In the genomic region with DNA sequence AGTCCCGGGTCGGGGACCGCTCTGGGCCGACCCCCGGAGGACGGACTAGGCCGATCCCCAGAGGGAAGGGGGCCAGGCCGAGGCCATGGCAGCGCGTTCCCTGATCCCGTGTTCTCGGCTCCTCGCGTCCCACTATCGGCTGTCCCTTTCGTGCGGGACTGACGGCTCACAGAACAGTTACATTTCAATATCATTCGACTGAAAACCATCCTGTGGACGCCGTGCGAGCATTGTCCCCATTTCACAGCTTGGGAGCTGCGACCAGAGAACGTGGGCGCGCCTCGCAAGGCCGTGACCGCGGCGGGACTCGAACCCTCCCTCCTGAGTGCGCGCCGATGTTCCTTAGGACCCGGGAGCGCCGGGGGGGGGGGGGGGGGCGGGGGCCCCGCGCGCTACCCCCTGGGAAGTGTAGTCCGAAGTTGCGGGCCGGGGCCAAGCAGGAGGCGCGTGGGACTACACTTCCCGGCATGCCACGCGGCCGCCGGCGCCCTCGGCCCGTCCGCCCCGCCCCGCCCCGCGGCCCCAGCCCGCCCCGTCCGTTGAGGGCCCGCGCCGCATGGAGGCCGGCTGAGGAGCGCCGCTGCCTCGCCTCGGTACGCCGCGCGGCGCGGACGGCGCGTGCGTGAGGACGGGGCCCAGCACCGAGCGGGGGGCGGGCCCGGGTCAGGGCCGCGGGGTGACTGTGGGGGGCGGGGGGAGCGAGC, we compare ENCODE assay signal across 8 cellular contexts. TPM values are rescaled to one million over a fixed set of nuclear protein-coding genes. Genes with fewer than 3 reads are reported as not detected.
A peak's percentile ranks its signal among the peaks of the same experiment; 100 is the strongest.
DNase-seq lines count a peak whose midpoint lies in the region; ATAC-seq, FAIRE-seq and TF ChIP-seq lines count a peak whose summit lies in the region.

A gene with protein sequence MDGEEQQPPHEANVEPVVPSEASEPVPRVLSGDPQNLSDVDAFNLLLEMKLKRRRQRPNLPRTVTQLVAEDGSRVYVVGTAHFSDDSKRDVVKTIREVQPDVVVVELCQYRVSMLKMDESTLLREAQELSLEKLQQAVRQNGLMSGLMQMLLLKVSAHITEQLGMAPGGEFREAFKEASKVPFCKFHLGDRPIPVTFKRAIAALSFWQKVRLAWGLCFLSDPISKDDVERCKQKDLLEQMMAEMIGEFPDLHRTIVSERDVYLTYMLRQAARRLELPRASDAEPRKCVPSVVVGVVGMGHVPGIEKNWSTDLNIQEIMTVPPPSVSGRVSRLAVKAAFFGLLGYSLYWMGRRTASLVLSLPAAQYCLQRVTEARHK (plus strand): TSS at position 530 of the 704 bp plus-strand sequence. CDS start 7,148 bp downstream, outside the sequence.

- peak; percentile 95 for DNase-seq in GM12892 (ENCODE audit: insufficient read length)
- DNase-seq in OCI-LY7 (ENCODE audit: low spot score): peak; percentile 95
- DNase-seq in activated T-cell treated with anti-CD3 and anti-CD28 coated beads for 24 hours (ENCODE audit: low read depth): peak; percentile 86
- peak; percentile 93 for DNase-seq in epidermal melanocyte (ENCODE audit: insufficient read length, low spot score)
- DNase-seq in middle frontal gyrus (ENCODE audit: extremely low spot score, low spot score): peak; percentile 63
- DNase-seq in stimulated activated CD8-positive, alpha-beta memory T cell treated with anti-CD3 and anti-CD28 coated beads, Interleukin-15, amount 100 ng/mL, for 4 hours (ENCODE audit: low read depth in 2 of 2): peak; percentile 67 to 82

- H3K4me1 ChIP-seq in OCI-LY7 (ENCODE audit: insufficient read depth, low read length, poor library complexity, severe bottlenecking): peaks cover 38% of the 10 kb centered on the region

- no peaks in the 10 kb centered on the region for H3K9me2 ChIP-seq in OCI-LY7 (ENCODE audit: insufficient read depth, low read length)

- peak; percentile 96 for FAIRE-seq in GM12892 (lab: Jason Lieb, UNC)

- CTCF ChIA-PET in OCI-LY7 (lab: Charles Lee; ENCODE audit: unreplicated experiment): no interaction called here

- no peak for TF ChIP-seq CTCF in OCI-LY7 (conservative IDR thresholded peaks at IDR 0.05; ENCODE audit: low read length)

- BruUV-seq in OCI-LY7 (replicated peaks; lab: Mats Ljungman, UMichigan): no TSS peak

- H3K9me3 ChIP-seq in OCI-LY7 (ENCODE audit: low read length): no peaks in the 10 kb centered on the region

- peak; percentile 50; the same call in 1 of the 2 replicates for TF ChIP-seq POLR2A in GM12892 (IDR thresholded peaks at IDR 0.05; ENCODE audit: low read depth, low read length)

- H3K27ac ChIP-seq in OCI-LY7 (ENCODE audit: low read depth, low read length, poor library complexity, severe bottlenecking): peak within 1 kb of the TSS; percentile 99

- H3K4me3 ChIP-seq in OCI-LY7 (ENCODE audit: low read depth, low read length, poor library complexity, severe bottlenecking): peak within 1 kb of the TSS; percentile 81

- no peaks in the 10 kb centered on the region for H4K20me1 ChIP-seq in OCI-LY7 (ENCODE audit: insufficient read depth, low read length)

- peak; percentile 53 for ATAC-seq in HG03521 (IDR thresholded peaks at IDR 0.05; ENCODE audit: unreplicated experiment)
- no peak for ATAC-seq in HG02938 (IDR thresholded peaks at IDR 0.05; ENCODE audit: unreplicated experiment)

- POLR2A ChIA-PET in OCI-LY7 (lab: Charles Lee): no interaction called here

- H3K79me2 ChIP-seq in OCI-LY7 (ENCODE audit: insufficient read depth, low read depth, low read length): peaks cover 29% of the 10 kb centered on the region

- intact Hi-C loops in OCI-LY7 (cut with micrococcal nuclease; ENCODE audit: unreplicated experiment): no loop called here

- H2AFZ ChIP-seq in OCI-LY7 (ENCODE audit: low read length): peak within 1 kb of the TSS; percentile 26; the same call in 1 of the 2 replicates

- peaks cover 17% of the 10 kb centered on the region for H3K36me3 ChIP-seq in OCI-LY7 (ENCODE audit: insufficient read depth, low read length)

- peak within 1 kb of the TSS; percentile 92 for H3K4me2 ChIP-seq in OCI-LY7 (ENCODE audit: low read length)

RNA-seq across cellular contexts. Expression of the gene that starts here (rescaled TPM):
- polyA plus RNA-seq in GM12892 (2012; ENCODE audit: missing spikeins): 23.8 TPM
- total RNA-seq in OCI-LY7 (2014; rRNA removed; shearing (Covaris generic)): 111 and 126 TPM in 2 replicates
- 119 and 128 TPM in 2 replicates for total RNA-seq in OCI-LY7 (2022)
